In genomic region chr1:169078163-169078883, GRCh38 we compare ENCODE assay signal across 16 cellular contexts. TPM values are rescaled to one million over a fixed set of nuclear protein-coding genes. Genes with fewer than 3 reads are reported as not detected.
DNase-seq lines count a peak whose midpoint lies in the region; ATAC-seq and TF ChIP-seq lines count a peak whose summit lies in the region.
"Had no signal": no experiment of that assay in that cellular context is flagged by ENCODE, and none has a peak within 500 bp of the region (broad histone marks: within the 10 kb centered on the region; RNA-seq: fewer than 3 reads in every experiment).

No MANE protein-coding gene starts in this region.

- no peak for TF ChIP-seq CTCF in activated CD8-positive, alpha-beta T cell treated with anti-CD3 and anti-CD28 coated beads for 36 hours (IDR thresholded peaks at IDR 0.05)
- no peak for TF ChIP-seq CTCF in chondrocyte (IDR thresholded peaks at IDR 0.05)
- no peak for TF ChIP-seq CTCF in upper lobe of right lung (IDR thresholded peaks at IDR 0.05)
- TF ChIP-seq CTCF in brain microvascular endothelial cell (IDR thresholded peaks at IDR 0.05; ENCODE audit: low read depth, low read length, missing control alignments) = no peak

- H3K27me3 ChIP-seq in upper lobe of right lung (no peaks in the 10 kb centered on the region), brain microvascular endothelial cell (replicated peaks) (no peaks in the 10 kb centered on the region)

- CTCF ChIA-PET in activated CD8-positive, alpha-beta T cell treated with anti-CD3 and anti-CD28 coated beads, Interleukin-2, amount 10 ng/mL, durations not matched to agents 7 days and 5 days (lab: Charles Lee) = interaction anchor here (0.5 to 1.4 kb wide), 2 partner anchors 248 to 735 kb away, joined by 3 to 4 read pairs; no protein-coding TSS in a partner anchor
- CTCF ChIA-PET in activated CD8-positive, alpha-beta T cell treated with anti-CD3 and anti-CD28 coated beads for 36 hours (lab: Charles Lee) = interaction anchor here (1.1 kb wide), 1 partner anchor 36 kb away, joined by 3 read pairs; no protein-coding TSS in a partner anchor

- no peaks in the 10 kb centered on the region for H3K36me3 Mint-ChIP-seq in activated CD8-positive, alpha-beta T cell treated with anti-CD3 and anti-CD28 coated beads, Interleukin-2, amount 10 ng/mL, durations not matched to agents 7 days and 5 days (ENCODE audit: low read depth)
- no peaks in the 10 kb centered on the region for H3K36me3 Mint-ChIP-seq in activated CD8-positive, alpha-beta T cell treated with anti-CD3 and anti-CD28 coated beads for 36 hours (ENCODE audit: low read depth)
- H3K36me3 Mint-ChIP-seq in chondrocyte (ENCODE audit: low read depth) = no peaks in the 10 kb centered on the region
- no peaks in the 10 kb centered on the region for H3K36me3 Mint-ChIP-seq in stimulated activated naive B cell treated with anti-CD40 and anti-IgM and Interleukin-4, amounts not matched to agents 10 μg/mL and 1 μg/mL and 100 μg/mL, for 72 hours
- H3K36me3 Mint-ChIP-seq: CD4-positive, CD25-positive, alpha-beta regulatory T cell; T-cell had no signal

- H3K4me3 Mint-ChIP-seq in activated CD8-positive, alpha-beta T cell treated with anti-CD3 and anti-CD28 coated beads, Interleukin-2, amount 10 ng/mL, durations not matched to agents 7 days and 5 days = no peak overlapping the region
- no peak overlapping the region for H3K4me3 Mint-ChIP-seq in activated CD8-positive, alpha-beta T cell treated with anti-CD3 and anti-CD28 coated beads for 36 hours
- no peak overlapping the region for H3K4me3 Mint-ChIP-seq in chondrocyte (ENCODE audit: unreplicated experiment)
- H3K4me3 Mint-ChIP-seq in stimulated activated naive B cell treated with anti-CD40 and anti-IgM and Interleukin-4, amounts not matched to agents 10 μg/mL and 1 μg/mL and 100 μg/mL, for 72 hours = no peak overlapping the region
- H3K4me3 Mint-ChIP-seq: CD4-positive, CD25-positive, alpha-beta regulatory T cell; T-cell had no signal

- no peak for ATAC-seq in activated CD8-positive, alpha-beta T cell treated with anti-CD3 and anti-CD28 coated beads, Interleukin-2, amount 10 ng/mL, durations not matched to agents 7 days and 5 days
- no peak for ATAC-seq in activated CD8-positive, alpha-beta T cell treated with anti-CD3 and anti-CD28 coated beads for 36 hours
- peak; percentile 66 for ATAC-seq in upper lobe of right lung
- ATAC-seq in stimulated activated naive B cell treated with anti-CD40 and anti-IgM and Interleukin-4, amounts not matched to agents 10 μg/mL and 1 μg/mL and 100 μg/mL, for 72 hours (replicated peaks) = no peak
- ATAC-seq: T-cell had no signal

- DNase-seq in activated CD8-positive, alpha-beta T cell treated with anti-CD3 and anti-CD28 coated beads, Interleukin-2, amount 10 ng/mL, durations not matched to agents 7 days and 5 days = no peak
- DNase-seq in activated CD8-positive, alpha-beta T cell treated with anti-CD3 and anti-CD28 coated beads for 36 hours = no peak
- DNase-seq in NCI-H2029 (lab: John Stamatoyannopoulos, UW) (peak; percentile 37), chondrocyte (ENCODE audit: low spot score) (no peak), upper lobe of right lung (no peak), 8988T (no peak), brain microvascular endothelial cell (no peak)
- no peak for DNase-seq in stimulated activated naive B cell treated with anti-CD40 and anti-IgM and Interleukin-4, amounts not matched to agents 10 μg/mL and 1 μg/mL and 100 μg/mL, for 72 hours
- DNase-seq: Caco-2; CD4-positive, CD25-positive, alpha-beta regulatory T cell; NCI-H1436; NCI-H2081 treated with DMSO at 0.1 percent for 48 hours; NCI-H226; T-cell had no signal

- intact Hi-C loops in activated CD8-positive, alpha-beta T cell treated with anti-CD3 and anti-CD28 coated beads for 36 hours (cut with micrococcal nuclease) = no loop called here
- intact Hi-C loops in upper lobe of right lung (cut with DNase I) = no loop called here

- peak overlapping the region; percentile 7 for H3K27ac Mint-ChIP-seq in activated CD8-positive, alpha-beta T cell treated with anti-CD3 and anti-CD28 coated beads, Interleukin-2, amount 10 ng/mL, durations not matched to agents 7 days and 5 days
- no peak overlapping the region for H3K27ac Mint-ChIP-seq in activated CD8-positive, alpha-beta T cell treated with anti-CD3 and anti-CD28 coated beads for 36 hours
- peak overlapping the region; percentile 6 for H3K27ac Mint-ChIP-seq in chondrocyte (ENCODE audit: unreplicated experiment)
- H3K27ac Mint-ChIP-seq in stimulated activated naive B cell treated with anti-CD40 and anti-IgM and Interleukin-4, amounts not matched to agents 10 μg/mL and 1 μg/mL and 100 μg/mL, for 72 hours = no peak overlapping the region
- H3K27ac Mint-ChIP-seq: T-cell had no signal

- no peaks in the 10 kb centered on the region for H3K4me1 Mint-ChIP-seq in activated CD8-positive, alpha-beta T cell treated with anti-CD3 and anti-CD28 coated beads, Interleukin-2, amount 10 ng/mL, durations not matched to agents 7 days and 5 days (ENCODE audit: low read depth)
- H3K4me1 Mint-ChIP-seq in activated CD8-positive, alpha-beta T cell treated with anti-CD3 and anti-CD28 coated beads for 36 hours (ENCODE audit: low read depth) = no peaks in the 10 kb centered on the region
- peaks cover 14% of the 10 kb centered on the region for H3K4me1 Mint-ChIP-seq in chondrocyte (ENCODE audit: low read depth)
- H3K4me1 Mint-ChIP-seq in stimulated activated naive B cell treated with anti-CD40 and anti-IgM and Interleukin-4, amounts not matched to agents 10 μg/mL and 1 μg/mL and 100 μg/mL, for 72 hours = no peaks in the 10 kb centered on the region
- H3K4me1 Mint-ChIP-seq: T-cell had no signal

- no peak overlapping the region for H3K27ac ChIP-seq in upper lobe of right lung
- H3K27ac ChIP-seq in brain microvascular endothelial cell = no peak overlapping the region
- H3K27ac ChIP-seq: SJSA1 had no signal

- no peaks in the 10 kb centered on the region for H3K4me1 ChIP-seq in upper lobe of right lung
- H3K4me1 ChIP-seq: Caco-2, SJSA1 had no signal

- in situ Hi-C loops in brain microvascular endothelial cell (cut with HindIII; ENCODE audit: low pct_ligation_motif_present, low sequenced_read_pairs) = no loop called here

- no peaks in the 10 kb centered on the region for H3K9me3 ChIP-seq in upper lobe of right lung
- H3K9me3 ChIP-seq: Caco-2, HAP-1, SJSA1 had no signal

- no peaks in the 10 kb centered on the region for H3K9me3 Mint-ChIP-seq in activated CD8-positive, alpha-beta T cell treated with anti-CD3 and anti-CD28 coated beads, Interleukin-2, amount 10 ng/mL, durations not matched to agents 7 days and 5 days (ENCODE audit: insufficient read depth)
- no peaks in the 10 kb centered on the region for H3K9me3 Mint-ChIP-seq in activated CD8-positive, alpha-beta T cell treated with anti-CD3 and anti-CD28 coated beads for 36 hours
- no peaks in the 10 kb centered on the region for H3K9me3 Mint-ChIP-seq in chondrocyte (ENCODE audit: low read depth)
- H3K9me3 Mint-ChIP-seq in stimulated activated naive B cell treated with anti-CD40 and anti-IgM and Interleukin-4, amounts not matched to agents 10 μg/mL and 1 μg/mL and 100 μg/mL, for 72 hours = no peaks in the 10 kb centered on the region
- H3K9me3 Mint-ChIP-seq: T-cell had no signal

- no peak overlapping the region for H3K4me3 ChIP-seq in upper lobe of right lung
- no peak overlapping the region for H3K4me3 ChIP-seq in brain microvascular endothelial cell (ENCODE audit: low read depth, low read length)
- H3K4me3 ChIP-seq: HAP-1, SJSA1 had no signal

- POLR2A ChIA-PET in activated CD8-positive, alpha-beta T cell treated with anti-CD3 and anti-CD28 coated beads, Interleukin-2, amount 10 ng/mL, durations not matched to agents 7 days and 5 days (lab: Charles Lee) = no interaction called here
- POLR2A ChIA-PET in activated CD8-positive, alpha-beta T cell treated with anti-CD3 and anti-CD28 coated beads for 36 hours (lab: Charles Lee) = no interaction called here

- H3K36me3 ChIP-seq in upper lobe of right lung (no peaks in the 10 kb centered on the region), brain microvascular endothelial cell (replicated peaks) (no peaks in the 10 kb centered on the region)
- H3K36me3 ChIP-seq: HAP-1, SJSA1 had no signal

- H3K27me3 Mint-ChIP-seq in activated CD8-positive, alpha-beta T cell treated with anti-CD3 and anti-CD28 coated beads, Interleukin-2, amount 10 ng/mL, durations not matched to agents 7 days and 5 days (ENCODE audit: low read depth) = peaks cover 2% of the 10 kb centered on the region
- H3K27me3 Mint-ChIP-seq in activated CD8-positive, alpha-beta T cell treated with anti-CD3 and anti-CD28 coated beads for 36 hours = no peaks in the 10 kb centered on the region
- no peaks in the 10 kb centered on the region for H3K27me3 Mint-ChIP-seq in chondrocyte (ENCODE audit: low read depth)
- H3K27me3 Mint-ChIP-seq in stimulated activated naive B cell treated with anti-CD40 and anti-IgM and Interleukin-4, amounts not matched to agents 10 μg/mL and 1 μg/mL and 100 μg/mL, for 72 hours = peaks cover 4 to 5% of the 10 kb centered on the region in 2 donors
- H3K27me3 Mint-ChIP-seq: T-cell had no signal

RNA-seq across cellular contexts. Expression of gene ATP1B1, which starts 28.2 kb away (rescaled TPM):
- total RNA-seq in activated CD8-positive, alpha-beta T cell treated with anti-CD3 and anti-CD28 coated beads, Interleukin-2, amount 10 ng/mL, durations not matched to agents 7 days and 5 days = 10 to 100 TPM; 10.7 to 12.0 TPM
- total RNA-seq in activated CD8-positive, alpha-beta T cell treated with anti-CD3 and anti-CD28 coated beads for 36 hours = 1 to 10 TPM; 3.1 to 3.7 TPM
- total RNA-seq in chondrocyte (104 to 225 TPM (median 105 TPM) in 3 replicates), upper lobe of right lung (192 TPM)

Comparison
In these comparisons a context has a peak if more than half of its experiments do, and no peak if none do; other contexts are left out.
1. H3K27ac Mint-ChIP-seq: peak in activated CD8-positive, alpha-beta T cell treated with anti-CD3 and anti-CD28 coated beads, Interleukin-2, amount 10 ng/mL, durations not matched to agents 7 days and 5 days (single experiment) and chondrocyte (single experiment); none in activated CD8-positive, alpha-beta T cell treated with anti-CD3 and anti-CD28 coated beads for 36 hours (single experiment) and stimulated activated naive B cell treated with anti-CD40 and anti-IgM and Interleukin-4, amounts not matched to agents 10 μg/mL and 1 μg/mL and 100 μg/mL, for 72 hours (single experiment).